In the genomic region with DNA sequence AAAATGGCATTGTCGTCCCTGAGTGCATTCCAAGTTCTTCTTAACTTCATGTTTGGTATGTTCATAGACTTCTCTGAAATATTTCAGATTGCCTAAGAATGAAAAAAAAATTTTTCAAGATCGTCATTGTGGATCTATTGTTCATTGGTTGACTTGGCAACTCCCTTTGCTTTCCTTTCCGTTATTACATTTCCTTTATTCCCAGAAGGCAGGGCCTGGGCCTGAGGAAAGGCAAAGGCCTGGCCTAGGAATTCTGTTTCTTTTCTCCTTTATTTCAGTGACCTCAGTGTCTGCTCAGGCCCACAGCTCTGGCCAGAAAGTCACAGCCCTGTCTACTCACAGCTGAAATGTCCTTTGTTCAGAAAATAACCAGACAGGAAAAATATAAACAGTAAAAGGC, we compare ENCODE assay signal across 19 cellular contexts.
"Had no signal": no experiment of that assay in that cellular context is flagged by ENCODE, and none has a peak within 500 bp of the region (broad histone marks: within the 10 kb centered on the region; RNA-seq: fewer than 3 reads in every experiment).

No MANE protein-coding gene starts in this region.

- H3K27ac Mint-ChIP-seq: activated B cell treated with CpG ODN at 0.5 μM for 24 hours; activated CD4-positive, alpha-beta T cell treated with anti-CD3 and anti-CD28 coated beads, Interleukin-2, amount 10 ng/mL, durations not matched to agents 24 days and 14 days; activated T-helper 1 cell treated with anti-CD3 and anti-CD28 coated beads, Interleukin-12 subunit alpha, Interleukin-12 subunit beta, Interleukin-2, Interleukin-4 antibody, amounts not matched to agents 30 ng/mL and 10 ng/mL and 1 ng/mL, durations not matched to agents 14 hours and 24 hours and 36 hours; endodermal cell; T-helper 2 cell treated with Interferon-gamma antibody and Interleukin-4, amounts not matched to agents 5 μg/mL and 100 μg/mL, for 36 hours had no signal

- H3K36me3 ChIP-seq: ascending aorta, stomach, thyroid gland, uterus had no signal

- H3K27ac ChIP-seq: dorsolateral prefrontal cortex, thyroid gland, uterus had no signal

- H3K27me3 ChIP-seq: ascending aorta, dorsolateral prefrontal cortex, sigmoid colon, stomach, thyroid gland, uterus had no signal

- H3K4me1 ChIP-seq: ascending aorta, thyroid gland, uterus had no signal

- H3K4me3 ChIP-seq: ascending aorta, dorsolateral prefrontal cortex, lung, sigmoid colon, stomach, thyroid gland, uterus had no signal

- H3K9me3 ChIP-seq: ascending aorta, sigmoid colon, stomach, thyroid gland, uterus had no signal

- H3K9me3 Mint-ChIP-seq: activated B cell treated with CpG ODN at 0.5 μM for 24 hours; activated CD4-positive, alpha-beta T cell treated with anti-CD3 and anti-CD28 coated beads, Interleukin-2, amount 10 ng/mL, durations not matched to agents 24 days and 14 days; activated T-helper 1 cell treated with anti-CD3 and anti-CD28 coated beads, Interleukin-12 subunit alpha, Interleukin-12 subunit beta, Interleukin-2, Interleukin-4 antibody, amounts not matched to agents 30 ng/mL and 10 ng/mL and 1 ng/mL, durations not matched to agents 14 hours and 24 hours and 36 hours; endodermal cell; naive thymus-derived CD8-positive, alpha-beta T cell; T-helper 2 cell treated with Interferon-gamma antibody and Interleukin-4, amounts not matched to agents 5 μg/mL and 100 μg/mL, for 36 hours had no signal

- DNase-seq: activated B cell treated with CpG ODN at 0.5 μM for 24 hours; activated CD4-positive, alpha-beta T cell treated with anti-CD3 and anti-CD28 coated beads, Interleukin-2, amount 10 ng/mL, durations not matched to agents 24 days and 14 days; activated CD8-positive, alpha-beta memory T cell treated with anti-CD3 and anti-CD28 coated beads, Interleukin-2, amount 50 U/mL, for 48 hours; dorsolateral prefrontal cortex; endodermal cell; erythroblast; foreskin fibroblast; naive thymus-derived CD8-positive, alpha-beta T cell; nucleus accumbens; sigmoid colon; stimulated activated CD4-positive, alpha-beta T cell treated with anti-CD3 and anti-CD28 coated beads, Interleukin-1b, Interleukin-23, amount 100 ng/mL, for 48 hours; stomach; SW 1271; thyroid gland; uterus had no signal

- H3K4me1 Mint-ChIP-seq: activated B cell treated with CpG ODN at 0.5 μM for 24 hours had no signal

- H3K36me3 Mint-ChIP-seq: naive thymus-derived CD8-positive, alpha-beta T cell had no signal

- H3K27me3 Mint-ChIP-seq: activated B cell treated with CpG ODN at 0.5 μM for 24 hours; activated CD4-positive, alpha-beta T cell treated with anti-CD3 and anti-CD28 coated beads, Interleukin-2, amount 10 ng/mL, durations not matched to agents 24 days and 14 days; naive thymus-derived CD8-positive, alpha-beta T cell had no signal

- H3K4me3 Mint-ChIP-seq: activated B cell treated with CpG ODN at 0.5 μM for 24 hours; activated CD4-positive, alpha-beta T cell treated with anti-CD3 and anti-CD28 coated beads, Interleukin-2, amount 10 ng/mL, durations not matched to agents 24 days and 14 days; activated T-helper 1 cell treated with anti-CD3 and anti-CD28 coated beads, Interleukin-12 subunit alpha, Interleukin-12 subunit beta, Interleukin-2, Interleukin-4 antibody, amounts not matched to agents 30 ng/mL and 10 ng/mL and 1 ng/mL, durations not matched to agents 14 hours and 24 hours and 36 hours; endodermal cell; naive thymus-derived CD8-positive, alpha-beta T cell; T-helper 2 cell treated with Interferon-gamma antibody and Interleukin-4, amounts not matched to agents 5 μg/mL and 100 μg/mL, for 36 hours had no signal

- ATAC-seq: naive thymus-derived CD8-positive, alpha-beta T cell had no signal
